Comparison of ENCODE assay signal across 8 cellular contexts in the genomic region with DNA sequence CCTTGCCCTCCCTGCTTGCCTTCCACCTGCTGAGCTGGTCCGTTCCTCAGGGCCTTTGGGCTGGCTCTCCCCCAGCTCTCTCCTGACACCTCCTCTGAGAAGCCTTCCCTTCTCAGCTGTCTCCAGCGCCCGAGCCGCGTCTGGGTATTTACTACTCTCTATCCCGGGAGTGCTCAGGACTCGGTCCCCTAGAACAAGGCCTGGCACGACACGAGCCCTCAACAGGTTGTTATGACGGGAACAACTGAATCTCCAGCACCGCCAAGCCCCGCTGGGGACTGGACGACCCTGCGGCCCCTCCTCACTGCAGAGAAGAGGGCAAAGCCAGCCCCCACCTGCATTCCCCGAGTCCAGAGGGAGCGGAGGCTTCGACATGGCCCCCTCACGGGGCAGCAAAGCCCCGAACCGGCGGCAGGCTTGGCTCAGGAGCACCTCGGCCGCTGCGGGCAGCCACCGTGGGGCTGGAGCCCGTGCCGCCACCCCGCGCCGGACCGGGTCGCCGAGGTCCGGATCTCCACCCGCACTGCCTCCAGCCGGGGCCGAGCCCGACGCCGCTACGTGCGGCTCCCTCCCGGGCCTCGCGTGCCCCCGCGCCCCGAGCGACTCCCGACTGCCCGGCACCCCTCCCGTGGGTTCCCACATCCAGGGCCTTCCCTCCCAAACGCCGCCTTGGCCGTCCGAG. TPM values are rescaled to one million over a fixed set of nuclear protein-coding genes. Genes with fewer than 3 reads are reported as not detected.
A peak's percentile ranks its signal among the peaks of the same experiment; 100 is the strongest.
DNase-seq lines count a peak whose midpoint lies in the region; ATAC-seq and TF ChIP-seq lines count a peak whose summit lies in the region.

No MANE protein-coding gene starts in this region.

- H3K27ac ChIP-seq in HUES64 (ENCODE audit: low read depth, low read length), result no peak overlapping the region; the same call in 1 of the 2 replicates
- peak overlapping the region in 4 of 5 donors; percentile 87 to 95 (median 91) for H3K27ac ChIP-seq in adrenal gland
- H3K27ac ChIP-seq in skin epidermis, result peak overlapping the region; percentile 78 to 97 (median 92)

- in situ Hi-C loops in ACHN (cut with HindIII; ENCODE audit: low pct_ligation_motif_present, low pct_unique_long_range_greater_than_20kb, low sequenced_read_pairs), result no loop called here

- TF ChIP-seq POLR2A in adrenal gland (IDR thresholded peaks at IDR 0.05), result no peak

- under 1% methylated on average over 56 of the region's 56 CpGs for WGBS in HUES64
- 0% methylated on average over 9 to 56 of the region's 56 CpGs for WGBS in adrenal gland, 4 donors

- H3K9me3 ChIP-seq in HUES64 (ENCODE audit: insufficient read depth, low read depth, low read length), result no peaks in the 10 kb centered on the region
- H3K9me3 ChIP-seq in adrenal gland (replicated peaks in 1 of 3), result no peaks in the 10 kb centered on the region

- peak overlapping the region; percentile 79 for H3K4me3 ChIP-seq in HUES64 (ENCODE audit: low read length)
- H3K4me3 ChIP-seq in adrenal gland, result peak overlapping the region; percentile 51 to 90 (median 82)
- peak overlapping the region; percentile 80 for H3K4me3 ChIP-seq in iPS-11a (ENCODE audit: low read depth, low read length)
- H3K4me3 ChIP-seq in skin epidermis, result peak overlapping the region; percentile 62 to 100 (median 93)

- peaks cover 12% of the 10 kb centered on the region; the same call in 1 of the 2 replicates for H3K27me3 ChIP-seq in HUES64 (ENCODE audit: insufficient read depth, low read length)
- H3K27me3 ChIP-seq in adrenal gland, result no peaks in the 10 kb centered on the region

- ATAC-seq in GM18907 (IDR thresholded peaks at IDR 0.05; ENCODE audit: unreplicated experiment) (peak; percentile 2), HG02870 (IDR thresholded peaks at IDR 0.05; ENCODE audit: unreplicated experiment) (no peak)

- intact Hi-C loops in adrenal gland (cut with DNase I), result no loop called here

- DNase-seq in ACHN (peak; percentile 11), adrenal gland (peak; percentile 43 to 63 (median 50)), HPDE6-E6E7 (ENCODE audit: extremely low spot score) (no peak)

- no peak for TF ChIP-seq CTCF in adrenal gland (IDR thresholded peaks at IDR 0.05)

- peaks cover 10% of the 10 kb centered on the region; the same call in 1 of the 2 replicates for H3K4me1 ChIP-seq in HUES64 (ENCODE audit: insufficient read depth, low read length)
- peaks cover 21 to 48% of the 10 kb centered on the region in 2 donors for H3K4me1 ChIP-seq in adrenal gland (replicated peaks in 1 of 2)

- no peaks in the 10 kb centered on the region for H3K36me3 ChIP-seq in HUES64 (ENCODE audit: insufficient read depth, low read length)
- no peaks in the 10 kb centered on the region for H3K36me3 ChIP-seq in adrenal gland (replicated peaks in 1 of 2)

- peak overlapping the region; percentile 76 for H3K9ac ChIP-seq in HUES64 (ENCODE audit: low read depth, low read length)

RNA-seq across cellular contexts. Expression of gene TPRA1, which starts 0.8 kb away (rescaled TPM):
- 8.8 TPM for polyA plus RNA-seq in HUES64 (2013, experiment 1 of 2)
- polyA plus RNA-seq in HUES64 (2013, experiment 2 of 2), result 10.8 TPM
- total RNA-seq in adrenal gland, result 10 to 100 TPM; 28.0 to 65.6 (median 47.5) TPM
- 10 to 100 TPM; 13.5 to 54.5 (median 47.0) TPM for polyA plus RNA-seq in adrenal gland

RNA-seq across cellular contexts. Expression of gene MCM2, which starts 8.5 kb away (rescaled TPM):
- 122 TPM for polyA plus RNA-seq in HUES64 (2013, experiment 1 of 2)
- 104 TPM for polyA plus RNA-seq in HUES64 (2013, experiment 2 of 2)
- 10 to 100 TPM in 4 of 8 donors, 1 to 10 TPM in 4; 4.8 to 11.9 (median 9.7) TPM for total RNA-seq in adrenal gland
- 1 to 10 TPM; 1.7 to 3.0 (median 2.5) TPM for polyA plus RNA-seq in adrenal gland

RNA-seq across cellular contexts. Expression of gene PODXL2, which starts 39.2 kb away (rescaled TPM):
- polyA plus RNA-seq in HUES64 (2013, experiment 1 of 2), result 26.3 TPM
- 30.9 TPM for polyA plus RNA-seq in HUES64 (2013, experiment 2 of 2)
- 10 to 100 TPM; 22.0 to 52.4 (median 25.8) TPM for total RNA-seq in adrenal gland
- polyA plus RNA-seq in adrenal gland, result 10 to 100 TPM; 17.0 to 28.7 (median 22.5) TPM
